ENCODE assay signal across 18 cellular contexts in genomic region chr17:76091526-76092285, GRCh38. TPM values are rescaled to one million over a fixed set of nuclear protein-coding genes. Genes with fewer than 3 reads are reported as not detected.
DNase-seq lines count a peak whose midpoint lies in the region; ATAC-seq and TF ChIP-seq lines count a peak whose summit lies in the region.
"Had no signal": no experiment of that assay in that cellular context is flagged by ENCODE, and none has a peak within 500 bp of the region (broad histone marks: within the 10 kb centered on the region; RNA-seq: fewer than 3 reads in every experiment).

No MANE protein-coding gene starts in this region.

- no peaks in the 10 kb centered on the region for H3K27me3 Mint-ChIP-seq in activated CD4-positive, alpha-beta T cell treated with anti-CD3 and anti-CD28 coated beads, Interleukin-2, amount 10 ng/mL, durations not matched to agents 24 days and 14 days
- no peaks in the 10 kb centered on the region for H3K27me3 Mint-ChIP-seq in activated naive CD8-positive, alpha-beta T cell treated with anti-CD3 and anti-CD28 coated beads for 36 hours
- H3K27me3 Mint-ChIP-seq in nephron progenitor cell (ENCODE audit: low read depth, poor library complexity) (no peaks in the 10 kb centered on the region), neural progenitor cell (ENCODE audit: insufficient read depth, low read depth) (peaks cover 2% of the 10 kb centered on the region)

- H3K4me3 Mint-ChIP-seq in activated CD4-positive, alpha-beta T cell treated with anti-CD3 and anti-CD28 coated beads, Interleukin-2, amount 10 ng/mL, durations not matched to agents 24 days and 14 days: peak overlapping the region; percentile 72
- peak overlapping the region; percentile 36 for H3K4me3 Mint-ChIP-seq in activated naive CD8-positive, alpha-beta T cell treated with anti-CD3 and anti-CD28 coated beads for 36 hours
- H3K4me3 Mint-ChIP-seq in nephron progenitor cell (no peak overlapping the region), neural progenitor cell (no peak overlapping the region)

- no peak overlapping the region for H2AFZ ChIP-seq in neural progenitor cell (replicated peaks)

- H3K36me3 Mint-ChIP-seq in activated CD4-positive, alpha-beta T cell treated with anti-CD3 and anti-CD28 coated beads, Interleukin-2, amount 10 ng/mL, durations not matched to agents 24 days and 14 days (ENCODE audit: low read depth): peaks cover 39% of the 10 kb centered on the region
- H3K36me3 Mint-ChIP-seq in activated naive CD8-positive, alpha-beta T cell treated with anti-CD3 and anti-CD28 coated beads for 36 hours: peaks cover 9% of the 10 kb centered on the region
- H3K36me3 Mint-ChIP-seq in nephron progenitor cell (ENCODE audit: low read depth) (peaks cover 35% of the 10 kb centered on the region), neural progenitor cell (peaks cover 20% of the 10 kb centered on the region)

- no peak for ATAC-seq in HG03280 (IDR thresholded peaks at IDR 0.05; ENCODE audit: unreplicated experiment)

- no peaks in the 10 kb centered on the region for H3K4me1 ChIP-seq in neural progenitor cell

- no peak overlapping the region for H3K27ac ChIP-seq in neural progenitor cell

- no peaks in the 10 kb centered on the region for H4K20me1 ChIP-seq in neural progenitor cell (ENCODE audit: low read depth)

- H3K9me3 ChIP-seq in neural progenitor cell (ENCODE audit: low read depth): no peaks in the 10 kb centered on the region

- no peak for DNase-seq in activated CD4-positive, alpha-beta T cell treated with anti-CD3 and anti-CD28 coated beads, Interleukin-2, amount 10 ng/mL, durations not matched to agents 24 days and 14 days
- DNase-seq in activated CD4-positive, alpha-beta T cell treated with anti-CD3 and anti-CD28 coated beads for 1 hour: no peak
- DNase-seq in KG1 (lab: John Stamatoyannopoulos, UW): peak; percentile 21
- DNase-seq in activated naive CD8-positive, alpha-beta T cell treated with anti-CD3 and anti-CD28 coated beads for 36 hours: no peak
- DNase-seq in nephron progenitor cell: no peak
- no peak for DNase-seq in neural progenitor cell (ENCODE audit: low spot score)
- no peak for DNase-seq in GF-D8 (lab: John Stamatoyannopoulos, UW)
- DNase-seq: activated CD4-positive, alpha-beta T cell treated with anti-CD3 and anti-CD28 coated beads, Interleukin-2, amount 50 U/mL, for 1 hour; activated gamma-delta T cell treated with Interleukin-2 at 50 U/mL for 16 hours; effector CD8-positive, alpha-beta T cell; midbrain; NCI-H1048; occipital lobe; stimulated activated CD4-positive, alpha-beta T cell treated with anti-CD3 and anti-CD28 coated beads, Interleukin-4, amount 100 ng/mL, for 1 hour; trophoblast cell had no signal

- no peaks in the 10 kb centered on the region for H3K36me3 ChIP-seq in neural progenitor cell

- no peaks in the 10 kb centered on the region for H3F3A ChIP-seq in neural progenitor cell (ENCODE audit: low read depth)

- H3K4me1 Mint-ChIP-seq in activated CD4-positive, alpha-beta T cell treated with anti-CD3 and anti-CD28 coated beads, Interleukin-2, amount 10 ng/mL, durations not matched to agents 24 days and 14 days: peaks cover 3% of the 10 kb centered on the region
- H3K4me1 Mint-ChIP-seq in activated naive CD8-positive, alpha-beta T cell treated with anti-CD3 and anti-CD28 coated beads for 36 hours: no peaks in the 10 kb centered on the region
- H3K4me1 Mint-ChIP-seq in nephron progenitor cell (no peaks in the 10 kb centered on the region), neural progenitor cell (no peaks in the 10 kb centered on the region)

- H3K79me2 ChIP-seq in neural progenitor cell (ENCODE audit: low read depth): no peaks in the 10 kb centered on the region

- H3K4me2 ChIP-seq in neural progenitor cell: no peak overlapping the region

- intact Hi-C loops in activated CD4-positive, alpha-beta T cell treated with anti-CD3 and anti-CD28 coated beads, Interleukin-2, amount 10 ng/mL, durations not matched to agents 24 days and 14 days (cut with micrococcal nuclease): no loop called here

- TF ChIP-seq CTCF in nephron progenitor cell (IDR thresholded peaks at IDR 0.05) (no peak), neural progenitor cell (IDR thresholded peaks at IDR 0.05) (no peak)

- H3K4me3 ChIP-seq in neural progenitor cell: no peak overlapping the region

- H3K9me3 Mint-ChIP-seq in activated CD4-positive, alpha-beta T cell treated with anti-CD3 and anti-CD28 coated beads, Interleukin-2, amount 10 ng/mL, durations not matched to agents 24 days and 14 days: no peaks in the 10 kb centered on the region
- no peaks in the 10 kb centered on the region for H3K9me3 Mint-ChIP-seq in activated naive CD8-positive, alpha-beta T cell treated with anti-CD3 and anti-CD28 coated beads for 36 hours
- H3K9me3 Mint-ChIP-seq in nephron progenitor cell (no peaks in the 10 kb centered on the region), neural progenitor cell (no peaks in the 10 kb centered on the region)

- H3K27me3 ChIP-seq in neural progenitor cell: no peaks in the 10 kb centered on the region

- no peak overlapping the region for H3K9ac ChIP-seq in neural progenitor cell

- H3K27ac Mint-ChIP-seq in activated CD4-positive, alpha-beta T cell treated with anti-CD3 and anti-CD28 coated beads, Interleukin-2, amount 10 ng/mL, durations not matched to agents 24 days and 14 days: peak overlapping the region; percentile 93
- peak overlapping the region; percentile 67 for H3K27ac Mint-ChIP-seq in activated naive CD8-positive, alpha-beta T cell treated with anti-CD3 and anti-CD28 coated beads for 36 hours
- peak overlapping the region; percentile 38 for H3K27ac Mint-ChIP-seq in nephron progenitor cell
- H3K27ac Mint-ChIP-seq in neural progenitor cell: no peak overlapping the region

RNA-seq across cellular contexts. Expression of gene EXOC7, which starts 11.9 kb away (rescaled TPM):
- total RNA-seq in activated CD4-positive, alpha-beta T cell treated with anti-CD3 and anti-CD28 coated beads, Interleukin-2, amount 10 ng/mL, durations not matched to agents 24 days and 14 days: 104 and 108 TPM in 2 replicates
- 10 to 100 TPM; 81.2 to 88.1 TPM for total RNA-seq in activated naive CD8-positive, alpha-beta T cell treated with anti-CD3 and anti-CD28 coated beads for 36 hours
- total RNA-seq in neural progenitor cell (ENCODE audit: low replicate concordance): 64.3 and 72.8 TPM in 2 replicates

RNA-seq across cellular contexts. Expression of gene ZACN, which starts 12.7 kb away (rescaled TPM):
- total RNA-seq in activated CD4-positive, alpha-beta T cell treated with anti-CD3 and anti-CD28 coated beads, Interleukin-2, amount 10 ng/mL, durations not matched to agents 24 days and 14 days: 4.1 TPM in 2 replicates
- total RNA-seq in activated naive CD8-positive, alpha-beta T cell treated with anti-CD3 and anti-CD28 coated beads for 36 hours: 1 to 10 TPM; 3.7 TPM
- total RNA-seq in neural progenitor cell (ENCODE audit: low replicate concordance): not detected in 2 replicates
- total RNA-seq: bronchial epithelial cell, G401, occipital lobe had no signal

RNA-seq across cellular contexts. Expression of gene GALR2, which starts 17.1 kb away (rescaled TPM):
- 2.3 and 2.7 TPM in 2 replicates for total RNA-seq in activated CD4-positive, alpha-beta T cell treated with anti-CD3 and anti-CD28 coated beads, Interleukin-2, amount 10 ng/mL, durations not matched to agents 24 days and 14 days
- total RNA-seq in activated naive CD8-positive, alpha-beta T cell treated with anti-CD3 and anti-CD28 coated beads for 36 hours: 1 to 10 TPM; 2.5 to 2.7 TPM
- not detected in 2 replicates for total RNA-seq in neural progenitor cell (ENCODE audit: low replicate concordance)
- total RNA-seq: bronchial epithelial cell, occipital lobe had no signal

RNA-seq across cellular contexts. Expression of gene SRP68, which starts 19.4 kb away (rescaled TPM):
- 169 and 170 TPM in 2 replicates for total RNA-seq in activated CD4-positive, alpha-beta T cell treated with anti-CD3 and anti-CD28 coated beads, Interleukin-2, amount 10 ng/mL, durations not matched to agents 24 days and 14 days
- total RNA-seq in activated naive CD8-positive, alpha-beta T cell treated with anti-CD3 and anti-CD28 coated beads for 36 hours: 100 to 1,000 TPM; 140 to 141 TPM
- total RNA-seq in neural progenitor cell (ENCODE audit: low replicate concordance): 31.7 and 32.8 TPM in 2 replicates

RNA-seq across cellular contexts. Expression of gene FOXJ1, which starts 49.3 kb away (rescaled TPM):
- 0.07 and 0.35 TPM in 2 replicates for total RNA-seq in activated CD4-positive, alpha-beta T cell treated with anti-CD3 and anti-CD28 coated beads, Interleukin-2, amount 10 ng/mL, durations not matched to agents 24 days and 14 days
- 1 to 10 TPM; 7.5 to 7.8 TPM for total RNA-seq in activated naive CD8-positive, alpha-beta T cell treated with anti-CD3 and anti-CD28 coated beads for 36 hours
- total RNA-seq in neural progenitor cell (ENCODE audit: low replicate concordance): 0.49 and 1.7 TPM in 2 replicates
- total RNA-seq: bronchial epithelial cell had no signal

Comparison
In these comparisons a context has a peak if more than half of its experiments do, and no peak if none do; other contexts are left out.
1. H3K4me3 Mint-ChIP-seq: peak in activated CD4-positive, alpha-beta T cell treated with anti-CD3 and anti-CD28 coated beads, Interleukin-2, amount 10 ng/mL, durations not matched to agents 24 days and 14 days (single experiment) and activated naive CD8-positive, alpha-beta T cell treated with anti-CD3 and anti-CD28 coated beads for 36 hours (single experiment); none in nephron progenitor cell (single experiment) and neural progenitor cell (single experiment).